Comparison of ENCODE assay signal across 10 cellular contexts in the genomic region with DNA sequence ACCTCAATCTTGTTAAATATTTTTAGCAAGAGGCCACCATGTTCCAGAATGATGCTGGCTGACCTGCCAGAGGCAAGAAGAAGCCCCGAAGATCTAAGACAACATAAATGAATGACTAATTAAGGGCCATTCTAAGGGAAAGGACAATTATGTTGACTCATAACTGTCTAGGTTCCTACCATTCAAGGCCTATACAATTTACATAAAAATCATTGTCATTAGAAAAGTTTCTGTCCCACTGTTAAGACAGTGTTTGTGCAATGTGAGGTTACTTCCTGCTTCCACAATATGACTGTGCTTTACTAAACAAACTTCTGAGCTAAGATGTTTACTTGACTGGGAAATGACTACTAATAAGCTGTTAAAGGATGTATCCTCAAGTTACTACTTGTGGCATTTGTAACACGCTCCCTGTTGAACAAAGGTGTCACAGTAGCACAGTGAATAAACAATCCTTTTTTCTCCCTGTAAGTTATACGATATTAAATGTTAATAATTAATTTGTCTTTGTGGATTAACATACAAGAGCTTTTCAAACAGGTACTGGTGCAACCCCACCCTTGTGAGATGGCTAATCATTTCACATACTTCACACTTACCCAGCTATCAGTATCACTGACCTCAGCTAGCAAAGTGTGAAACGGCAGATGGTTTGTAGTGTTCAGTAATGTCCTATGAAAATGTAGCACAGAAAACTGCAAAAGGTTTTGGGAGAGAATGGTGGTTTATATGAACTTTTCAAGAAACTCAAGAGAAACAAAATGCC.
DNase-seq lines count a peak whose midpoint lies in the region; ATAC-seq and TF ChIP-seq lines count a peak whose summit lies in the region.
"Had no signal": no experiment of that assay in that cellular context is flagged by ENCODE, and none has a peak within 500 bp of the region (broad histone marks: within the 10 kb centered on the region; RNA-seq: fewer than 3 reads in every experiment).

No MANE protein-coding gene starts in this region.

- no peak overlapping the region for H3K4me3 Mint-ChIP-seq in CD8-positive, alpha-beta T cell
- H3K4me3 Mint-ChIP-seq: activated T-cell treated with anti-CD3 and anti-CD28 coated beads, Interleukin-2, amount 50 U/mL, for 4 hours had no signal

- H3K9me3 ChIP-seq in CD8-positive, alpha-beta T cell (ENCODE audit: low read length): no peaks in the 10 kb centered on the region

- peaks cover 13% of the 10 kb centered on the region for H3K4me1 ChIP-seq in CD8-positive, alpha-beta T cell (ENCODE audit: insufficient read depth, low read length)

- no peaks in the 10 kb centered on the region for H3K27me3 Mint-ChIP-seq in CD8-positive, alpha-beta T cell (ENCODE audit: low read depth)

- H3K36me3 ChIP-seq in CD8-positive, alpha-beta T cell (ENCODE audit: insufficient read depth, low read length): no peaks in the 10 kb centered on the region

- in situ Hi-C loops in ACHN (cut with HindIII; ENCODE audit: low pct_ligation_motif_present, low pct_unique_long_range_greater_than_20kb, low sequenced_read_pairs): no loop called here

- TF ChIP-seq CTCF in CD8-positive, alpha-beta T cell (IDR thresholded peaks at IDR 0.05): no peak

- ATAC-seq in CD8-positive, alpha-beta T cell: peak; percentile 43
- ATAC-seq in GM21367 (IDR thresholded peaks at IDR 0.05; ENCODE audit: unreplicated experiment) (peak; percentile 33), HG03439 (IDR thresholded peaks at IDR 0.05; ENCODE audit: unreplicated experiment) (peak; percentile 41), left cardiac atrium (peak; percentile 28 to 53), HG03025 (IDR thresholded peaks at IDR 0.05; ENCODE audit: low FRiP score, unreplicated experiment) (no peak)
- no peak for ATAC-seq in activated CD4-positive, CD25-positive, alpha-beta regulatory T cell treated with anti-CD3 and anti-CD28 coated beads, Interleukin-2, amount 50 U/mL, for 24 hours

- CTCF ChIA-PET in CD8-positive, alpha-beta T cell (lab: Charles Lee): no interaction called here

- peaks cover 12% of the 10 kb centered on the region for H3K4me1 Mint-ChIP-seq in CD8-positive, alpha-beta T cell (ENCODE audit: low read depth)

- no peak overlapping the region for H3K4me3 ChIP-seq in CD8-positive, alpha-beta T cell (ENCODE audit: low read depth, low read length)

- no peaks in the 10 kb centered on the region for H3K9me3 Mint-ChIP-seq in CD8-positive, alpha-beta T cell
- H3K9me3 Mint-ChIP-seq: activated T-cell treated with anti-CD3 and anti-CD28 coated beads, Interleukin-2, amount 50 U/mL, for 4 hours had no signal

- DNase-seq in CD8-positive, alpha-beta T cell: peak in 1 of 7 experiments; percentile 21
- DNase-seq in left cardiac atrium: no peak
- no peak for DNase-seq in ACHN
- DNase-seq in NCI-H2081 treated with DMSO at 0.1 percent for 48 hours (lab: John Stamatoyannopoulos, UW): no peak
- DNase-seq: activated T-cell treated with anti-CD3 and anti-CD28 coated beads, Interleukin-2, amount 50 U/mL, for 4 hours; NCI-H1417 treated with DMSO at 0.1 percent for 48 hours had no signal

- intact Hi-C loops in CD8-positive, alpha-beta T cell (cut with DNase I, micrococcal nuclease): no loop called here
- intact Hi-C loops in left cardiac atrium (cut with DNase I): loop anchor here in 1 of 2 donors (10.0 kb wide), 1 partner anchor 80 kb away; no protein-coding TSS in a partner anchor

- POLR2A ChIA-PET in CD8-positive, alpha-beta T cell (lab: Charles Lee): interaction anchor here (1.1 kb wide), 1 partner anchor 11 kb away, joined by 3 read pairs; no protein-coding TSS in a partner anchor

- H3K36me3 Mint-ChIP-seq in CD8-positive, alpha-beta T cell: no peaks in the 10 kb centered on the region

- peak overlapping the region; percentile 67 for H3K27ac Mint-ChIP-seq in CD8-positive, alpha-beta T cell

- no peaks in the 10 kb centered on the region for H3K27me3 ChIP-seq in CD8-positive, alpha-beta T cell (ENCODE audit: insufficient read depth, low read length)

- H3K27ac ChIP-seq in CD8-positive, alpha-beta T cell (ENCODE audit: low read depth, low read length): peak overlapping the region; percentile 34

Comparison
In these comparisons a context has a peak if more than half of its experiments do, and no peak if none do; other contexts are left out.
1. ATAC-seq: peak in CD8-positive, alpha-beta T cell (single experiment), GM21367 (single experiment), HG03439 (single experiment) and left cardiac atrium (2 of 2); none in HG03025 (single experiment) and activated CD4-positive, CD25-positive, alpha-beta regulatory T cell treated with anti-CD3 and anti-CD28 coated beads, Interleukin-2, amount 50 U/mL, for 24 hours (0 of 2).